Comparison of ENCODE assay signal across 7 cellular contexts in genomic region chr19:55460670-55461258, GRCh38. TPM values are rescaled to one million over a fixed set of nuclear protein-coding genes. Genes with fewer than 3 reads are reported as not detected.
DNase-seq lines count a peak whose midpoint lies in the region; ATAC-seq, FAIRE-seq and TF ChIP-seq lines count a peak whose summit lies in the region.

No MANE protein-coding gene starts in this region.

- peak overlapping the region; percentile 60 to 78 (median 65) for H3K4me3 ChIP-seq in HepG2 (replicated peaks in 1 of 3; ENCODE audit: insufficient read depth in 1 of 3, low read depth in 2 of 3, low read length in 3 of 3)

- no peaks in the 10 kb centered on the region for H3K9me3 Mint-ChIP-seq in T-helper 2 cell treated with Interferon-gamma antibody and Interleukin-4, amounts not matched to agents 5 μg/mL and 100 μg/mL, for 36 hours
- no peaks in the 10 kb centered on the region for H3K9me3 Mint-ChIP-seq in stimulated activated memory B cell treated with anti-CD40 and anti-IgM and Interleukin-4, amounts not matched to agents 10 μg/mL and 1 μg/mL and 100 μg/mL, for 72 hours

- H3K36me3 ChIP-seq in KOPT-K1 (ENCODE audit: insufficient read depth, low read length) (peaks cover 1% of the 10 kb centered on the region; the same call in 1 of the 2 replicates), HepG2 (replicated peaks in 1 of 2; ENCODE audit: control insufficient read depth in 1 of 2, insufficient read depth in 2 of 2, low read length in 2 of 2) (peaks cover 1 to 8% of the 10 kb centered on the region in 2 experiments; a peak in 3 of 5 replicates)

- peak; percentile 82 for DNase-seq in EH (ENCODE audit: low read depth)
- DNase-seq in T-helper 2 cell treated with Interferon-gamma antibody and Interleukin-4, amounts not matched to agents 5 μg/mL and 100 μg/mL, for 36 hours (ENCODE audit: low spot score) = no peak
- DNase-seq in dermis blood vessel endothelial cell = peak; percentile 53
- DNase-seq in HepG2 (ENCODE audit: low spot score) = peak; percentile 84

- TF ChIP-seq EP300 in HepG2 (IDR thresholded peaks at IDR 0.05; ENCODE audit: low read depth in 2 of 2, low read length in 2 of 2) (no peak), HepG2 (CRISPR knock-in tag; IDR thresholded peaks at IDR 0.05; ENCODE audit: borderline replicate concordance) (no peak)

- no peak for TF ChIP-seq CTCF in HepG2 (CRISPR knock-in tag; IDR thresholded peaks at IDR 0.05)

- H3K36me3 Mint-ChIP-seq in T-helper 2 cell treated with Interferon-gamma antibody and Interleukin-4, amounts not matched to agents 5 μg/mL and 100 μg/mL, for 36 hours (ENCODE audit: low read depth) = no peaks in the 10 kb centered on the region
- H3K36me3 Mint-ChIP-seq in stimulated activated memory B cell treated with anti-CD40 and anti-IgM and Interleukin-4, amounts not matched to agents 10 μg/mL and 1 μg/mL and 100 μg/mL, for 72 hours = peaks cover 15% of the 10 kb centered on the region

- peak overlapping the region; percentile 78 for H3K9ac ChIP-seq in HepG2 (ENCODE audit: insufficient read depth, low read depth, low read length)

- H4K20me1 ChIP-seq in HepG2 (ENCODE audit: insufficient read depth, low read length) = no peaks in the 10 kb centered on the region; the same call in 1 of the 2 replicates

- H3K9me3 ChIP-seq in KOPT-K1 (ENCODE audit: insufficient read depth, low read length, poor library complexity, severe bottlenecking) (no peaks in the 10 kb centered on the region), HepG2 (ENCODE audit: low read length) (no peaks in the 10 kb centered on the region)

- intact Hi-C loops in HepG2 (cut with micrococcal nuclease; ENCODE audit: unreplicated experiment) = no loop called here

- in situ Hi-C loops in HepG2 (cut with HindIII; ENCODE audit: extremely low pct_ligation_motif_present, low pct_unique_long_range_greater_than_20kb) = no loop called here

- peaks cover 51% of the 10 kb centered on the region for H3K4me1 ChIP-seq in HepG2 (ENCODE audit: insufficient read depth, low read length)

- no peak for TF ChIP-seq POLR2A in HepG2 (IDR thresholded peaks at IDR 0.05; ENCODE audit: insufficient read depth in 1 of 2, low read depth in 2 of 2, low read length in 2 of 2)

- no peaks in the 10 kb centered on the region for H3K27me3 Mint-ChIP-seq in T-helper 2 cell treated with Interferon-gamma antibody and Interleukin-4, amounts not matched to agents 5 μg/mL and 100 μg/mL, for 36 hours (ENCODE audit: low read depth)
- no peaks in the 10 kb centered on the region for H3K27me3 Mint-ChIP-seq in stimulated activated memory B cell treated with anti-CD40 and anti-IgM and Interleukin-4, amounts not matched to agents 10 μg/mL and 1 μg/mL and 100 μg/mL, for 72 hours

- H3K79me2 ChIP-seq in HepG2 (ENCODE audit: insufficient read depth, low read length) = peaks cover 20% of the 10 kb centered on the region

- H3K27ac ChIP-seq in KOPT-K1 (ENCODE audit: low read depth, low read length, poor library complexity, severe bottlenecking) = peak overlapping the region; percentile 85
- H3K27ac ChIP-seq in HepG2 (ENCODE audit: extremely low read length, insufficient read depth, low read length) = peak overlapping the region; percentile 93

- peak overlapping the region; percentile 86 for H3K4me2 ChIP-seq in HepG2 (ENCODE audit: low read depth, low read length)

- no TSS peak for BruUV-seq in HepG2 (replicated peaks; lab: Mats Ljungman, UMichigan)

- peak; percentile 75 for FAIRE-seq in HepG2 (lab: Jason Lieb, UNC)

- H3K4me3 Mint-ChIP-seq in T-helper 2 cell treated with Interferon-gamma antibody and Interleukin-4, amounts not matched to agents 5 μg/mL and 100 μg/mL, for 36 hours = peak overlapping the region; percentile 93
- H3K4me3 Mint-ChIP-seq in stimulated activated memory B cell treated with anti-CD40 and anti-IgM and Interleukin-4, amounts not matched to agents 10 μg/mL and 1 μg/mL and 100 μg/mL, for 72 hours = peak overlapping the region; percentile 87

- CTCF ChIA-PET in HepG2 (lab: Yijun Ruan, JAX; ENCODE audit: low intra/inter-chr PET ratio, low total read pairs) = no interaction called here

- TF ChIP-seq RAD21 in HepG2 (CRISPR knock-in tag; IDR thresholded peaks at IDR 0.05) = no peak

- no peak overlapping the region for H2AFZ ChIP-seq in HepG2 (ENCODE audit: low read length)

- no peaks in the 10 kb centered on the region for H3K27me3 ChIP-seq in HepG2 (ENCODE audit: control insufficient read depth in 1 of 2, insufficient read depth in 2 of 2, low read length in 2 of 2)

- peaks cover 9% of the 10 kb centered on the region for H3K4me1 Mint-ChIP-seq in T-helper 2 cell treated with Interferon-gamma antibody and Interleukin-4, amounts not matched to agents 5 μg/mL and 100 μg/mL, for 36 hours (ENCODE audit: low read depth)
- H3K4me1 Mint-ChIP-seq in stimulated activated memory B cell treated with anti-CD40 and anti-IgM and Interleukin-4, amounts not matched to agents 10 μg/mL and 1 μg/mL and 100 μg/mL, for 72 hours = peaks cover 29% of the 10 kb centered on the region

- under 1% methylated on average over 18 of the region's 24 CpGs for WGBS in HepG2 (ENCODE audit: low lambda C conversion rate)

- H3K27ac Mint-ChIP-seq in T-helper 2 cell treated with Interferon-gamma antibody and Interleukin-4, amounts not matched to agents 5 μg/mL and 100 μg/mL, for 36 hours = peak overlapping the region; percentile 92
- peak overlapping the region; percentile 83 for H3K27ac Mint-ChIP-seq in stimulated activated memory B cell treated with anti-CD40 and anti-IgM and Interleukin-4, amounts not matched to agents 10 μg/mL and 1 μg/mL and 100 μg/mL, for 72 hours

- ATAC-seq in HepG2 (peak; percentile 66), HG02678 (IDR thresholded peaks at IDR 0.05; ENCODE audit: unreplicated experiment) (no peak)
- no peak for ATAC-seq in stimulated activated memory B cell treated with anti-CD40 and anti-IgM and Interleukin-4, amounts not matched to agents 10 μg/mL and 1 μg/mL and 100 μg/mL, for 72 hours

- POLR2A ChIA-PET in HepG2 (lab: Yijun Ruan, JAX) = interaction anchor here (1.3 to 2.6 kb wide), 5 partner anchors 15 to 254 kb away, joined by 3 to 10 read pairs (median 8); partner anchors contain the start of genes HSPBP1, PPP6R1 and ZNF628

RNA-seq across cellular contexts. Expression of gene ISOC2, which starts 0.7 kb away (rescaled TPM):
- total RNA-seq in dermis blood vessel endothelial cell (56.2 and 76.5 TPM in 2 replicates), HepG2 (2016; rRNA removed; fragmentation: Illumina TruSeq; extraction: Trizol) (105 and 106 TPM in 2 replicates)
- 58.0 and 83.1 TPM in 2 replicates for total RNA-seq in HepG2 (2016; cell fraction: cytosol; rRNA removed; fragmentation: Illumina TruSeq; extraction: Trizol; ENCODE audit: low read depth)
- 111 TPM in 2 replicates for total RNA-seq in HepG2 (2016; cell fraction: insoluble cytoplasmic fraction; rRNA removed; fragmentation: Illumina TruSeq; extraction: Trizol)
- 74.7 and 115 TPM in 2 replicates for total RNA-seq in HepG2 (2016; cell fraction: membrane; rRNA removed; fragmentation: Illumina TruSeq; extraction: Trizol)
- total RNA-seq in HepG2 (2016; cell fraction: nucleus; rRNA removed; fragmentation: Illumina TruSeq; extraction: Trizol) = 35.2 and 36.6 TPM in 2 replicates
- 76.8 and 91.2 TPM in 2 replicates for polyA plus RNA-seq in HepG2 (2011; rRNA removed)
- 54.7 and 108 TPM in 2 replicates for polyA plus RNA-seq in HepG2 (2011; cell fraction: cytosol; rRNA removed)
- 86.0 and 95.9 TPM in 2 replicates for polyA plus RNA-seq in HepG2 (2011; cell fraction: nucleus; rRNA removed)
- polyA plus RNA-seq in HepG2 (2012) = 45.9 and 55.5 TPM in 2 replicates
- 60.4 and 89.7 TPM in 2 replicates for polyA plus RNA-seq in HepG2 (2016; cell fraction: cytosol; fragmentation: Illumina TruSeq; extraction: Trizol; ENCODE audit: low read depth)
- 101 and 114 TPM in 2 replicates for polyA plus RNA-seq in HepG2 (2016; cell fraction: insoluble cytoplasmic fraction; fragmentation: Illumina TruSeq; extraction: Trizol; ENCODE audit: low read depth)
- 71.9 and 93.3 TPM in 2 replicates for polyA plus RNA-seq in HepG2 (2016; cell fraction: membrane; fragmentation: Illumina TruSeq; extraction: Trizol; ENCODE audit: low read depth)
- polyA plus RNA-seq in HepG2 (2016; cell fraction: nucleus; fragmentation: Illumina TruSeq; extraction: Trizol; ENCODE audit: insufficient read depth, low read depth) = 63.4 and 69.6 TPM in 2 replicates
- 18.3 and 57.5 TPM in 2 replicates for polyA minus RNA-seq in HepG2 (2011; rRNA and poly(A)+ RNA removed; ENCODE audit: low replicate concordance)
- 34.3 and 34.6 TPM in 2 replicates for polyA minus RNA-seq in HepG2 (2011; cell fraction: cytosol; rRNA and poly(A)+ RNA removed)
- 21.0 and 25.6 TPM in 2 replicates for polyA minus RNA-seq in HepG2 (2011; cell fraction: nucleus; rRNA and poly(A)+ RNA removed)

RNA-seq across cellular contexts. Expression of gene C19orf85, which starts 3.8 kb away (rescaled TPM):
- total RNA-seq in dermis blood vessel endothelial cell (not detected in 2 replicates), HepG2 (2016; rRNA removed; fragmentation: Illumina TruSeq; extraction: Trizol) (not detected in 2 replicates)
- not detected in 2 replicates for total RNA-seq in HepG2 (2016; cell fraction: cytosol; rRNA removed; fragmentation: Illumina TruSeq; extraction: Trizol; ENCODE audit: low read depth)
- not detected in 2 replicates for total RNA-seq in HepG2 (2016; cell fraction: insoluble cytoplasmic fraction; rRNA removed; fragmentation: Illumina TruSeq; extraction: Trizol)
- total RNA-seq in HepG2 (2016; cell fraction: membrane; rRNA removed; fragmentation: Illumina TruSeq; extraction: Trizol) = not detected in 2 replicates
- total RNA-seq in HepG2 (2016; cell fraction: nucleus; rRNA removed; fragmentation: Illumina TruSeq; extraction: Trizol) = not detected in 2 replicates
- not detected in 2 replicates for polyA plus RNA-seq in HepG2 (2011; rRNA removed)
- polyA plus RNA-seq in HepG2 (2011; cell fraction: cytosol; rRNA removed) = not detected in 2 replicates
- not detected in 2 replicates for polyA plus RNA-seq in HepG2 (2011; cell fraction: nucleus; rRNA removed)
- polyA plus RNA-seq in HepG2 (2012) = not detected in 2 replicates
- polyA plus RNA-seq in HepG2 (2016; cell fraction: cytosol; fragmentation: Illumina TruSeq; extraction: Trizol; ENCODE audit: low read depth) = not detected in 2 replicates
- polyA plus RNA-seq in HepG2 (2016; cell fraction: insoluble cytoplasmic fraction; fragmentation: Illumina TruSeq; extraction: Trizol; ENCODE audit: low read depth) = not detected in 2 replicates
- polyA plus RNA-seq in HepG2 (2016; cell fraction: membrane; fragmentation: Illumina TruSeq; extraction: Trizol; ENCODE audit: low read depth) = not detected in 2 replicates
- not detected in 2 replicates for polyA plus RNA-seq in HepG2 (2016; cell fraction: nucleus; fragmentation: Illumina TruSeq; extraction: Trizol; ENCODE audit: insufficient read depth, low read depth)
- polyA minus RNA-seq in HepG2 (2011; rRNA and poly(A)+ RNA removed; ENCODE audit: low replicate concordance) = not detected in 2 replicates
- not detected in 2 replicates for polyA minus RNA-seq in HepG2 (2011; cell fraction: cytosol; rRNA and poly(A)+ RNA removed)
- polyA minus RNA-seq in HepG2 (2011; cell fraction: nucleus; rRNA and poly(A)+ RNA removed) = not detected in 2 replicates

RNA-seq across cellular contexts. Expression of gene ZNF628, which starts 15.7 kb away (rescaled TPM):
- total RNA-seq in dermis blood vessel endothelial cell (1.4 and 3.3 TPM in 2 replicates), HepG2 (2016; rRNA removed; fragmentation: Illumina TruSeq; extraction: Trizol) (1.00 and 1.2 TPM in 2 replicates)
- 0.53 and 0.91 TPM in 2 replicates for total RNA-seq in HepG2 (2016; cell fraction: cytosol; rRNA removed; fragmentation: Illumina TruSeq; extraction: Trizol; ENCODE audit: low read depth)
- total RNA-seq in HepG2 (2016; cell fraction: insoluble cytoplasmic fraction; rRNA removed; fragmentation: Illumina TruSeq; extraction: Trizol) = 0.98 and 1.1 TPM in 2 replicates
- total RNA-seq in HepG2 (2016; cell fraction: membrane; rRNA removed; fragmentation: Illumina TruSeq; extraction: Trizol) = 1.9 and 2.5 TPM in 2 replicates
- 1.2 TPM in 2 replicates for total RNA-seq in HepG2 (2016; cell fraction: nucleus; rRNA removed; fragmentation: Illumina TruSeq; extraction: Trizol)
- polyA plus RNA-seq in HepG2 (2011; rRNA removed) = 0.48 and 0.54 TPM in 2 replicates
- polyA plus RNA-seq in HepG2 (2011; cell fraction: cytosol; rRNA removed) = 0.19 and 0.56 TPM in 2 replicates
- polyA plus RNA-seq in HepG2 (2011; cell fraction: nucleus; rRNA removed) = 2.8 and 4.7 TPM in 2 replicates
- 1.7 and 1.9 TPM in 2 replicates for polyA plus RNA-seq in HepG2 (2012)
- 0.40 and 0.47 TPM in 2 replicates for polyA plus RNA-seq in HepG2 (2016; cell fraction: cytosol; fragmentation: Illumina TruSeq; extraction: Trizol; ENCODE audit: low read depth)
- 1.4 and 2.1 TPM in 2 replicates for polyA plus RNA-seq in HepG2 (2016; cell fraction: insoluble cytoplasmic fraction; fragmentation: Illumina TruSeq; extraction: Trizol; ENCODE audit: low read depth)
- polyA plus RNA-seq in HepG2 (2016; cell fraction: membrane; fragmentation: Illumina TruSeq; extraction: Trizol; ENCODE audit: low read depth) = 1.1 and 2.4 TPM in 2 replicates
- 2.5 and 2.7 TPM in 2 replicates for polyA plus RNA-seq in HepG2 (2016; cell fraction: nucleus; fragmentation: Illumina TruSeq; extraction: Trizol; ENCODE audit: insufficient read depth, low read depth)
- 0.75 and 2.3 TPM in 2 replicates for polyA minus RNA-seq in HepG2 (2011; rRNA and poly(A)+ RNA removed; ENCODE audit: low replicate concordance)
- polyA minus RNA-seq in HepG2 (2011; cell fraction: cytosol; rRNA and poly(A)+ RNA removed) = 1.9 and 2.1 TPM in 2 replicates
- polyA minus RNA-seq in HepG2 (2011; cell fraction: nucleus; rRNA and poly(A)+ RNA removed) = 0.62 and 1.8 TPM in 2 replicates

RNA-seq across cellular contexts. Expression of gene SHISA7, which starts 17.7 kb away (rescaled TPM):
- total RNA-seq in dermis blood vessel endothelial cell (not detected in 2 replicates), HepG2 (2016; rRNA removed; fragmentation: Illumina TruSeq; extraction: Trizol) (not detected in 2 replicates)
- total RNA-seq in HepG2 (2016; cell fraction: cytosol; rRNA removed; fragmentation: Illumina TruSeq; extraction: Trizol; ENCODE audit: low read depth) = not detected in 2 replicates
- not detected in 2 replicates for total RNA-seq in HepG2 (2016; cell fraction: insoluble cytoplasmic fraction; rRNA removed; fragmentation: Illumina TruSeq; extraction: Trizol)
- total RNA-seq in HepG2 (2016; cell fraction: membrane; rRNA removed; fragmentation: Illumina TruSeq; extraction: Trizol) = not detected in 2 replicates
- total RNA-seq in HepG2 (2016; cell fraction: nucleus; rRNA removed; fragmentation: Illumina TruSeq; extraction: Trizol) = not detected in 2 replicates
- polyA plus RNA-seq in HepG2 (2011; rRNA removed) = not detected in 2 replicates
- not detected in 2 replicates for polyA plus RNA-seq in HepG2 (2011; cell fraction: cytosol; rRNA removed)
- not detected in 2 replicates for polyA plus RNA-seq in HepG2 (2011; cell fraction: nucleus; rRNA removed)
- not detected in 2 replicates for polyA plus RNA-seq in HepG2 (2012)
- polyA plus RNA-seq in HepG2 (2016; cell fraction: cytosol; fragmentation: Illumina TruSeq; extraction: Trizol; ENCODE audit: low read depth) = not detected in 2 replicates
- polyA plus RNA-seq in HepG2 (2016; cell fraction: insoluble cytoplasmic fraction; fragmentation: Illumina TruSeq; extraction: Trizol; ENCODE audit: low read depth) = not detected in 2 replicates
- not detected in 2 replicates for polyA plus RNA-seq in HepG2 (2016; cell fraction: membrane; fragmentation: Illumina TruSeq; extraction: Trizol; ENCODE audit: low read depth)
- polyA plus RNA-seq in HepG2 (2016; cell fraction: nucleus; fragmentation: Illumina TruSeq; extraction: Trizol; ENCODE audit: insufficient read depth, low read depth) = not detected in 2 replicates
- 0.05 TPM in 1 of 2 replicates, not detected in the other for polyA minus RNA-seq in HepG2 (2011; rRNA and poly(A)+ RNA removed; ENCODE audit: low replicate concordance)
- polyA minus RNA-seq in HepG2 (2011; cell fraction: cytosol; rRNA and poly(A)+ RNA removed) = not detected in 2 replicates
- polyA minus RNA-seq in HepG2 (2011; cell fraction: nucleus; rRNA and poly(A)+ RNA removed) = not detected in 2 replicates

RNA-seq across cellular contexts. Expression of gene NAT14, which starts 24.2 kb away (rescaled TPM):
- 8.7 and 14.5 TPM in 2 replicates for total RNA-seq in dermis blood vessel endothelial cell
- 14.7 and 22.3 TPM in 2 replicates for total RNA-seq in HepG2 (2016; rRNA removed; fragmentation: Illumina TruSeq; extraction: Trizol)
- total RNA-seq in HepG2 (2016; cell fraction: cytosol; rRNA removed; fragmentation: Illumina TruSeq; extraction: Trizol; ENCODE audit: low read depth) = 15.7 and 17.4 TPM in 2 replicates
- total RNA-seq in HepG2 (2016; cell fraction: insoluble cytoplasmic fraction; rRNA removed; fragmentation: Illumina TruSeq; extraction: Trizol) = 14.8 and 26.5 TPM in 2 replicates
- 24.1 and 26.6 TPM in 2 replicates for total RNA-seq in HepG2 (2016; cell fraction: membrane; rRNA removed; fragmentation: Illumina TruSeq; extraction: Trizol)
- total RNA-seq in HepG2 (2016; cell fraction: nucleus; rRNA removed; fragmentation: Illumina TruSeq; extraction: Trizol) = 17.7 and 22.1 TPM in 2 replicates
- 20.7 and 24.7 TPM in 2 replicates for polyA plus RNA-seq in HepG2 (2011; rRNA removed)
- polyA plus RNA-seq in HepG2 (2011; cell fraction: cytosol; rRNA removed) = 17.5 and 24.6 TPM in 2 replicates
- 37.8 and 42.1 TPM in 2 replicates for polyA plus RNA-seq in HepG2 (2011; cell fraction: nucleus; rRNA removed)
- 19.0 and 25.8 TPM in 2 replicates for polyA plus RNA-seq in HepG2 (2012)
- 18.4 and 22.8 TPM in 2 replicates for polyA plus RNA-seq in HepG2 (2016; cell fraction: cytosol; fragmentation: Illumina TruSeq; extraction: Trizol; ENCODE audit: low read depth)
- polyA plus RNA-seq in HepG2 (2016; cell fraction: insoluble cytoplasmic fraction; fragmentation: Illumina TruSeq; extraction: Trizol; ENCODE audit: low read depth) = 16.4 and 17.1 TPM in 2 replicates
- 23.9 and 24.7 TPM in 2 replicates for polyA plus RNA-seq in HepG2 (2016; cell fraction: membrane; fragmentation: Illumina TruSeq; extraction: Trizol; ENCODE audit: low read depth)
- polyA plus RNA-seq in HepG2 (2016; cell fraction: nucleus; fragmentation: Illumina TruSeq; extraction: Trizol; ENCODE audit: insufficient read depth, low read depth) = 40.3 and 41.0 TPM in 2 replicates
- polyA minus RNA-seq in HepG2 (2011; rRNA and poly(A)+ RNA removed; ENCODE audit: low replicate concordance) = 4.3 and 11.1 TPM in 2 replicates
- 4.5 and 6.5 TPM in 2 replicates for polyA minus RNA-seq in HepG2 (2011; cell fraction: cytosol; rRNA and poly(A)+ RNA removed)
- 3.2 and 5.3 TPM in 2 replicates for polyA minus RNA-seq in HepG2 (2011; cell fraction: nucleus; rRNA and poly(A)+ RNA removed)
